ENCODE assay signal across 29 cellular contexts in genomic region chr18:75904416-75904815, GRCh38.
"Had no signal": no experiment of that assay in that cellular context is flagged by ENCODE, and none has a peak within 500 bp of the region (broad histone marks: within the 10 kb centered on the region; RNA-seq: fewer than 3 reads in every experiment).

No MANE protein-coding gene starts in this region.

- H3K4me3 ChIP-seq: colonic mucosa, coronary artery, dorsolateral prefrontal cortex, esophagus muscularis mucosa, esophagus squamous epithelium, gastrocnemius medialis, gastroesophageal sphincter, heart left ventricle, heart right ventricle had no signal

- FAIRE-seq: colon, endometrium, endothelial cell of umbilical vein, frontal cortex had no signal

- H3K4me1 Mint-ChIP-seq: endodermal cell had no signal

- ATAC-seq: effector memory CD8-positive, alpha-beta T cell; esophagus mucosa; foreskin keratinocyte; gastrocnemius medialis; gastroesophageal sphincter; heart left ventricle; heart right ventricle had no signal

- H3K27me3 ChIP-seq: colonic mucosa, dorsolateral prefrontal cortex, esophagus muscularis mucosa, esophagus squamous epithelium, foreskin keratinocyte, gastrocnemius medialis, gastroesophageal sphincter, heart left ventricle, heart right ventricle had no signal

- H3K9me3 Mint-ChIP-seq: dendritic cell treated with granulocyte-macrophage colony-stimulating factor and Interleukin-4, amounts not matched to agents 40 ng/mL and 50 ng/mL, for 4 days; endodermal cell had no signal

- H3K27ac Mint-ChIP-seq: dendritic cell treated with granulocyte-macrophage colony-stimulating factor and Interleukin-4, amounts not matched to agents 40 ng/mL and 50 ng/mL, for 4 days; effector memory CD8-positive, alpha-beta T cell; endodermal cell had no signal

- H3K9me3 ChIP-seq: colonic mucosa, esophagus muscularis mucosa, esophagus squamous epithelium, gastrocnemius medialis, gastroesophageal sphincter, heart left ventricle, heart right ventricle had no signal

- H3K4me3 Mint-ChIP-seq: dendritic cell treated with granulocyte-macrophage colony-stimulating factor and Interleukin-4, amounts not matched to agents 40 ng/mL and 50 ng/mL, for 4 days; effector memory CD8-positive, alpha-beta T cell; endodermal cell had no signal

- H3K36me3 ChIP-seq: colonic mucosa, esophagus muscularis mucosa, esophagus squamous epithelium, gastrocnemius medialis, gastroesophageal sphincter, heart left ventricle, heart right ventricle had no signal

- H3K27me3 Mint-ChIP-seq: dendritic cell treated with granulocyte-macrophage colony-stimulating factor and Interleukin-4, amounts not matched to agents 40 ng/mL and 50 ng/mL, for 4 days had no signal

- H3K27ac ChIP-seq: colonic mucosa, coronary artery, dorsolateral prefrontal cortex, epithelial cell of prostate, esophagus muscularis mucosa, esophagus squamous epithelium, foreskin keratinocyte, gastrocnemius medialis, gastroesophageal sphincter, heart left ventricle, heart right ventricle had no signal

- H3K4me1 ChIP-seq: colonic mucosa, esophagus muscularis mucosa, esophagus squamous epithelium, foreskin keratinocyte, gastrocnemius medialis, gastroesophageal sphincter, heart left ventricle, heart right ventricle had no signal

- DNase-seq: colonic mucosa; cortex of kidney; dermis blood vessel endothelial cell; dorsolateral prefrontal cortex; effector CD4-positive, alpha-beta T cell; effector CD8-positive, alpha-beta T cell; effector memory CD4-positive, alpha-beta T cell; effector memory CD8-positive, alpha-beta T cell; endodermal cell; erythroblast; esophagus squamous epithelium; foreskin fibroblast; foreskin keratinocyte; foreskin melanocyte; gastrocnemius medialis; glutamatergic neuron; head of caudate nucleus; heart left ventricle; heart right ventricle had no signal
